In the genomic region with DNA sequence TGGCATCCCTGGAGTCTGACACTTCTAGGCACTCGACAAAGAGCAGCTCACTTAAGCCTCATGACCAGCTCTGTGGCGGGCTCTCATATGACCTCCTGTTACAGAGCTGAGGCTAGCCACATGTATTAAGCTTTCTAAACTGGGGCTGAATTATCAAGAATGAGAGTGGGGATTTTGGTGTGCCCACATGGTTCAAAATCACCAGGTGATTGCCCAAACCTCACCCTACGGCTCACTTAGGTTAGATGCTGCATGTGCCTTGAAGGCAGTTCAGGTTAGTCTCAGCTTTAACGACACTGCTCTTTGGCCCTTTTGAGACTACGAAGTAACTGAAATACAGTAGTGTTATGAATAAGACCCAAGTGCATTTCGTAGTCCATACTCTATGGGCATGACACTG, we compare ENCODE assay signal across 23 cellular contexts. TPM values are rescaled to one million over a fixed set of nuclear protein-coding genes. Genes with fewer than 3 reads are reported as not detected.
A peak's percentile ranks its signal among the peaks of the same experiment; 100 is the strongest.
DNase-seq lines count a peak whose midpoint lies in the region; ATAC-seq lines count a peak whose summit lies in the region.
"Had no signal": no experiment of that assay in that cellular context is flagged by ENCODE, and none has a peak within 500 bp of the region (broad histone marks: within the 10 kb centered on the region; RNA-seq: fewer than 3 reads in every experiment).

No MANE protein-coding gene starts in this region.

- no peak for DNase-seq in cerebellum (ENCODE audit: low spot score)
- DNase-seq in GOT3 (lab: John Stamatoyannopoulos, UW) = no peak
- DNase-seq in H4 (ENCODE audit: low spot score) = no peak
- DNase-seq: activated CD8-positive, alpha-beta memory T cell treated with anti-CD3 and anti-CD28 coated beads for 24 hours; COR-L47; effector memory CD4-positive, alpha-beta T cell; heart right ventricle; naive B cell; NCI-H1417; ovary; stimulated activated CD4-positive, alpha-beta T cell treated with anti-CD3 and anti-CD28 coated beads, Interleukin-4, amount 100 ng/mL, for 4 hours; thyroid gland had no signal

- ATAC-seq in GM18519 (IDR thresholded peaks at IDR 0.05; ENCODE audit: low FRiP score, unreplicated experiment) (peak; percentile 52), GM21360 (IDR thresholded peaks at IDR 0.05; ENCODE audit: unreplicated experiment) (peak; percentile 65), HG02870 (IDR thresholded peaks at IDR 0.05; ENCODE audit: unreplicated experiment) (peak; percentile 69), HG03442 (IDR thresholded peaks at IDR 0.05; ENCODE audit: unreplicated experiment) (peak; percentile 67), HG03521 (IDR thresholded peaks at IDR 0.05; ENCODE audit: unreplicated experiment) (no peak)
- ATAC-seq: heart right ventricle, Right ventricle myocardium inferior, WTC11 had no signal

RNA-seq across cellular contexts. Expression of gene SMIM32, which starts 39.4 kb away (rescaled TPM):
- total RNA-seq in cerebellum = 0.27 TPM
- not detected in 2 replicates for total RNA-seq in H4 (2014; rRNA removed; shearing (Covaris generic))
- total RNA-seq: activated T-helper 2 cell treated with anti-CD3 and anti-CD28 coated beads, Interferon-gamma antibody, Interleukin-2, Interleukin-4, amounts not matched to agents 10 μg/mL and 5 μg/mL and 100 μg/mL, durations not matched to agents 14 hours and 24 hours and 36 hours; heart right ventricle; HT-29; LHCN-M2; Right ventricle myocardium inferior; T-helper 1 cell treated with Interleukin-12 subunit alpha and Interleukin-12 subunit beta and Interleukin-4 antibody, amounts not matched to agents 30 ng/mL and 1 ng/mL, for 36 hours had no signal
